ENCODE assay signal across 13 cellular contexts in the genomic region with DNA sequence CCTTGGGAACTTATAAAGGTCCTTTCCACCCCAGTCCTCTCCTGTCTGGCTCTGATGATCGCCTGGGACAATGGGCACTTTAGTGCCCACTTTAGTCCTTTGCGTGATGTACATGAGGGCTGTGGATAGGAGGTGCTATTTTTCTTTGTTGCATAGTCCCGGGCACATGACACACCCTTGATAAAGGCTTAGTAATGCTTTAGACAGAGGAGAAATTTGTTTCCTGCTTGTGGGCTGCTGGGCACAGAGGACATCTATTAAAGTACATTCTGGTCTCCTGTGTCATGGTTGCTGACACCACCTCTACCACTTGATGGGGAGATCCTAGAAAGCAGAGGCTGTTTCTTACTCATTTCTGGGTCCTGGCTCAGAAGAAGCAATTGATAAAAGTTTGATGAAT. TPM values are rescaled to one million over a fixed set of nuclear protein-coding genes. Genes with fewer than 3 reads are reported as not detected.
A peak's percentile ranks its signal among the peaks of the same experiment; 100 is the strongest.
DNase-seq lines count a peak whose midpoint lies in the region; ATAC-seq and TF ChIP-seq lines count a peak whose summit lies in the region.
"Had no signal": no experiment of that assay in that cellular context is flagged by ENCODE, and none has a peak within 500 bp of the region (broad histone marks: within the 10 kb centered on the region; RNA-seq: fewer than 3 reads in every experiment).

No MANE protein-coding gene starts in this region.

- DNase-seq in heart left ventricle (no peak), cardiac septum (ENCODE audit: low spot score) (no peak), RWPE2 (ENCODE audit: low spot score) (no peak), fibroblast of peridontal ligament (ENCODE audit: extremely low read depth) (peak; percentile 13), kidney glomerular epithelial cell (lab: John Stamatoyannopoulos, UW) (no peak), SHP77 (lab: John Stamatoyannopoulos, UW) (no peak), GM13977 (ENCODE audit: low spot score) (no peak)
- DNase-seq: naive thymus-derived CD8-positive, alpha-beta T cell; stimulated activated naive CD4-positive, alpha-beta T cell treated with Interleukin-2 at 50 U/mL for 16 hours had no signal

- no peaks in the 10 kb centered on the region for H3K27me3 ChIP-seq in heart left ventricle
- no peaks in the 10 kb centered on the region for H3K27me3 ChIP-seq in RWPE2 (ENCODE audit: insufficient read depth, poor library complexity, severe bottlenecking)
- H3K27me3 ChIP-seq: BLaER1 had no signal

- peak; percentile 57 to 73 (median 65) for ATAC-seq in heart left ventricle
- peak; percentile 87 for ATAC-seq in RWPE2 (ENCODE audit: low read depth)
- ATAC-seq: naive thymus-derived CD8-positive, alpha-beta T cell had no signal

- no peak for TF ChIP-seq POLR2A in heart left ventricle (IDR thresholded peaks at IDR 0.05)

- intact Hi-C loops in heart left ventricle (cut with DNase I) (no loop called here), cardiac septum (cut with DNase I) (no loop called here)

- H3K36me3 ChIP-seq in heart left ventricle (peaks cover 0 to 49% (median 37%) of the 10 kb centered on the region in 9 donors), RWPE2 (ENCODE audit: low read depth) (no peaks in the 10 kb centered on the region)

- H3K9me3 ChIP-seq in heart left ventricle (no peaks in the 10 kb centered on the region), RWPE2 (ENCODE audit: severe bottlenecking) (no peaks in the 10 kb centered on the region)
- H3K9me3 ChIP-seq: BLaER1 had no signal

- 66 to 77% (median 70%) methylated on average over 3 of the region's 3 CpGs for WGBS in heart left ventricle, 4 donors

- H3K4me1 ChIP-seq in heart left ventricle (peaks cover 0 to 3% (median 0%) of the 10 kb centered on the region in 12 donors), RWPE2 (ENCODE audit: insufficient read depth, poor library complexity, severe bottlenecking) (no peaks in the 10 kb centered on the region)
- H3K4me1 ChIP-seq: BLaER1 had no signal

- in situ Hi-C loops in GM13977 (cut with MboI; ENCODE audit: low pct_unique_long_range_greater_than_20kb, low sequenced_read_pairs, unreplicated experiment): no loop called here

- no peak overlapping the region for H3K27ac ChIP-seq in heart left ventricle
- H3K27ac ChIP-seq in RWPE2 (ENCODE audit: poor library complexity, severe bottlenecking): no peak overlapping the region
- peak overlapping the region; percentile 31 for H3K27ac ChIP-seq in temporal lobe (ENCODE audit: low read depth, low read length)
- H3K27ac ChIP-seq: BLaER1 had no signal

- TF ChIP-seq CTCF in heart left ventricle (IDR thresholded peaks at IDR 0.05): no peak
- TF ChIP-seq CTCF in RWPE2 (IDR thresholded peaks at IDR 0.05; ENCODE audit: poor library complexity, severe bottlenecking): no peak
- TF ChIP-seq CTCF in GM13977 (IDR thresholded peaks at IDR 0.05; ENCODE audit: extremely low read depth, insufficient read depth, missing control alignments): no peak

- H3K4me3 ChIP-seq in heart left ventricle (no peak overlapping the region), RWPE2 (ENCODE audit: severe bottlenecking) (no peak overlapping the region)
- H3K4me3 ChIP-seq: BLaER1 had no signal

RNA-seq across cellular contexts. Expression of gene KNCN, which starts 5.4 kb away (rescaled TPM):
- total RNA-seq in heart left ventricle (not detected), cardiac septum (not detected), temporal lobe (not detected)
- polyA plus RNA-seq in heart left ventricle: not detected
- total RNA-seq: cerebellum; naive thymus-derived CD8-positive, alpha-beta T cell; NCI-H460 had no signal
- polyA plus RNA-seq: naive thymus-derived CD8-positive, alpha-beta T cell had no signal

RNA-seq across cellular contexts. Expression of gene MKNK1, which starts 47.2 kb away (rescaled TPM):
- total RNA-seq in heart left ventricle: 10 to 100 TPM; 23.1 to 77.6 (median 37.8) TPM
- 10 to 100 TPM; 23.5 to 35.3 TPM for polyA plus RNA-seq in heart left ventricle
- total RNA-seq in cardiac septum: 38.2 TPM
- total RNA-seq in temporal lobe: 8.9 TPM

RNA-seq across cellular contexts. Expression of gene MOB3C, which starts 59.8 kb away (rescaled TPM):
- total RNA-seq in heart left ventricle: 10 to 100 TPM in 6 of 9 donors, 1 to 10 TPM in 3; 6.9 to 24.0 (median 11.2) TPM
- 1 to 10 TPM; 6.0 to 9.7 TPM for polyA plus RNA-seq in heart left ventricle
- total RNA-seq in cardiac septum: 14.9 TPM
- total RNA-seq in temporal lobe: 2.2 TPM
